Comparison of ENCODE assay signal across 1 cellular context in genomic region chr17:27315796-27316465, GRCh38.
TF ChIP-seq lines count a peak whose summit lies in the region.

No MANE protein-coding gene starts in this region.

TF ChIP-seq in IMR-90, 13 proteins besides CTCF, POLR2A, EP300 and RAD21 (continued from another document):
- TF ChIP-seq RCOR1 (IDR thresholded peaks at IDR 0.05; ENCODE audit: insufficient replicate concordance, low read length) (no peak), MAZ (IDR thresholded peaks at IDR 0.05; ENCODE audit: borderline replicate concordance, low read depth, low read length) (no peak), USF2 (IDR thresholded peaks at IDR 0.05; ENCODE audit: low read depth, low read length) (no peak), FOS (IDR thresholded peaks at IDR 0.05; ENCODE audit: low read depth, low read length) (no peak), BHLHE40 (IDR thresholded peaks at IDR 0.05; ENCODE audit: low read depth, low read length) (no peak), CEBPB (IDR thresholded peaks at IDR 0.05; ENCODE audit: low read depth, low read length) (no peak), SMC3 (IDR thresholded peaks at IDR 0.05; ENCODE audit: low read depth, low read length) (no peak), MAFK (IDR thresholded peaks at IDR 0.05; ENCODE audit: low read depth, low read length) (no peak), RFX5 (IDR thresholded peaks at IDR 0.05; ENCODE audit: low read depth, low read length) (no peak), MXI1 (IDR thresholded peaks at IDR 0.05; ENCODE audit: borderline replicate concordance, low read depth, low read length) (no peak)
